Comparison of ENCODE assay signal across 20 cellular contexts in the genomic region with DNA sequence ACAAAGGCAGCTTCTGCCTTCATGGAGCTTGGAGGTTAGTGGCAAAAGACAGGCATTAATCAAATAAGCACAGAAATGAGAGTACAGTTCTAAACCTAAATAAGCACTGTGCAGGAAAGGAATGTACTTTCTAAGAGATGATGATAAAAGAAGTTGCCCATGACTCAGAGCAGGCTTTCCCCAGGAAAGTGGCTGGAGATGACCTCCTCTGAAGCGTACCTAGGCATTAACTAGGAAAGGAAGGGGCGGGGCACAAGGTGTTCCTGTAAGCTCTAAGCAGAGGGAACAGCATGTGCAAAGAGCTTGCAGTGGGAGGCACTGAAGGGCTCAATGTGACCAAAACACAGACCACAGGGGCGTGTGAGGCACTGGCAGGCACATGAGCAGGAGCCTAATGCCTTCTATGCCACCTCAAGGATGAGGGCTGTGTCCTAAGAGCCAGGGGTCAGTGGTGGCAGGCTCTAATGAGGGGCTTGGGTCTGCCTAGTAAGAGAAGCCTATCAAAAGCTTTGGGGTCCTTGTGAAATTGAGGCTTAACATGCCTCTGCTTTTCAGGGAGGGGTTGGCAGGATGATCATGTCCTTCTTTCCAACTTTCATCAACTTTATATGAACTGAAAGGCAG. TPM values are rescaled to one million over a fixed set of nuclear protein-coding genes. Genes with fewer than 3 reads are reported as not detected.
DNase-seq lines count a peak whose midpoint lies in the region; ATAC-seq, FAIRE-seq and TF ChIP-seq lines count a peak whose summit lies in the region.
"Had no signal": no experiment of that assay in that cellular context is flagged by ENCODE, and none has a peak within 500 bp of the region (broad histone marks: within the 10 kb centered on the region; RNA-seq: fewer than 3 reads in every experiment).

No MANE protein-coding gene starts in this region.

- H3K36me3 Mint-ChIP-seq in astrocyte (ENCODE audit: low read depth, unreplicated experiment) = peaks cover 3% of the 10 kb centered on the region
- H3K36me3 Mint-ChIP-seq in T-helper 2 cell treated with Interferon-gamma antibody and Interleukin-4, amounts not matched to agents 5 μg/mL and 100 μg/mL, for 36 hours (ENCODE audit: low read depth) = no peaks in the 10 kb centered on the region

- H3K9ac ChIP-seq in astrocyte (ENCODE audit: low read length) = no peak overlapping the region
- H3K9ac ChIP-seq: GM23248 had no signal

- H3K27ac Mint-ChIP-seq in astrocyte (ENCODE audit: unreplicated experiment) = peak overlapping the region; percentile 50
- H3K27ac Mint-ChIP-seq in T-helper 2 cell treated with Interferon-gamma antibody and Interleukin-4, amounts not matched to agents 5 μg/mL and 100 μg/mL, for 36 hours = no peak overlapping the region
- H3K27ac Mint-ChIP-seq: CD14-positive monocyte had no signal

- H4K20me1 ChIP-seq in astrocyte (ENCODE audit: insufficient read depth, low read length) = no peaks in the 10 kb centered on the region
- H4K20me1 ChIP-seq in hepatocyte (ENCODE audit: insufficient read depth, poor library complexity, severe bottlenecking) = no peaks in the 10 kb centered on the region

- peaks cover 4% of the 10 kb centered on the region for H3K9me3 Mint-ChIP-seq in astrocyte (ENCODE audit: unreplicated experiment)
- no peaks in the 10 kb centered on the region for H3K9me3 Mint-ChIP-seq in T-helper 2 cell treated with Interferon-gamma antibody and Interleukin-4, amounts not matched to agents 5 μg/mL and 100 μg/mL, for 36 hours

- ATAC-seq in sciatic nerve = no peak
- ATAC-seq in gastroesophageal sphincter = no peak
- ATAC-seq: SK-N-SH treated with all-trans-retinoic acid at 6 μM for 48 hours had no signal

- DNase-seq in NCI-H69 (lab: John Stamatoyannopoulos, UW) (peak; percentile 28), astrocyte (ENCODE audit: low read depth) (no peak), hepatocyte (ENCODE audit: low spot score) (peak; percentile 61), sciatic nerve (ENCODE audit: low spot score) (peak; percentile 18), CD1c-positive myeloid dendritic cell (ENCODE audit: extremely low spot score) (no peak)
- DNase-seq in T-helper 2 cell treated with Interferon-gamma antibody and Interleukin-4, amounts not matched to agents 5 μg/mL and 100 μg/mL, for 36 hours (ENCODE audit: low spot score) = no peak
- DNase-seq: DMS79 treated with DMSO at 0.1 percent for 48 hours, GM23248, HCEC 1CT, MV-4-11, NCI-H1694 treated with DMSO at 0.1 percent for 48 hours, NCI-H774, OCI-M1, SIG-M5 had no signal

- no peaks in the 10 kb centered on the region for H3K4me1 ChIP-seq in astrocyte (ENCODE audit: insufficient read depth, low read length)
- no peaks in the 10 kb centered on the region for H3K4me1 ChIP-seq in hepatocyte (ENCODE audit: insufficient read depth)
- peaks cover 0 to 7% (median 0%) of the 10 kb centered on the region in 3 donors for H3K4me1 ChIP-seq in gastroesophageal sphincter

- intact Hi-C loops in sciatic nerve (cut with DNase I) = no loop called here

- no peak for TF ChIP-seq EP300 in gastroesophageal sphincter (IDR thresholded peaks at IDR 0.05)

- no peak overlapping the region for H3K4me3 Mint-ChIP-seq in astrocyte (ENCODE audit: unreplicated experiment)
- H3K4me3 Mint-ChIP-seq in T-helper 2 cell treated with Interferon-gamma antibody and Interleukin-4, amounts not matched to agents 5 μg/mL and 100 μg/mL, for 36 hours = no peak overlapping the region

- 70% methylated on average over 3 of the region's 3 CpGs for WGBS in hepatocyte (ENCODE audit: low lambda C conversion rate, missing lambda C conversion rate)
- 29 to 50% methylated on average over 1 of the region's 3 CpGs for WGBS in gastroesophageal sphincter (ENCODE audit: low coverage in 1 of 2), 2 donors

- H3K36me3 ChIP-seq in astrocyte (ENCODE audit: insufficient read depth, low read length) (no peaks in the 10 kb centered on the region), hepatocyte (replicated peaks; ENCODE audit: insufficient read depth, low read depth) (no peaks in the 10 kb centered on the region), gastroesophageal sphincter (no peaks in the 10 kb centered on the region)

- H3K4me2 ChIP-seq in astrocyte (ENCODE audit: low read length) (no peak overlapping the region), hepatocyte (no peak overlapping the region)

- no peaks in the 10 kb centered on the region for H3K9me2 ChIP-seq in hepatocyte (replicated peaks; ENCODE audit: insufficient read depth)

- no peak overlapping the region for H3K4me3 ChIP-seq in astrocyte (ENCODE audit: insufficient read depth, low read depth, low read length)
- no peak overlapping the region for H3K4me3 ChIP-seq in hepatocyte
- no peak overlapping the region for H3K4me3 ChIP-seq in gastroesophageal sphincter
- H3K4me3 ChIP-seq: GM23248 had no signal

- peaks cover 61% of the 10 kb centered on the region for H3K27me3 Mint-ChIP-seq in astrocyte (ENCODE audit: low read depth, unreplicated experiment)
- peaks cover 19% of the 10 kb centered on the region for H3K27me3 Mint-ChIP-seq in T-helper 2 cell treated with Interferon-gamma antibody and Interleukin-4, amounts not matched to agents 5 μg/mL and 100 μg/mL, for 36 hours (ENCODE audit: low read depth)

- no peak for TF ChIP-seq POLR2A in gastroesophageal sphincter (IDR thresholded peaks at IDR 0.05)

- H3K27me3 ChIP-seq in astrocyte (ENCODE audit: insufficient read depth, low read length) (peaks cover 19% of the 10 kb centered on the region), hepatocyte (peaks cover 33% of the 10 kb centered on the region), gastroesophageal sphincter (peaks cover 81% of the 10 kb centered on the region)

- H3K27ac ChIP-seq in astrocyte (ENCODE audit: low read depth, low read length) (no peak overlapping the region), hepatocyte (no peak overlapping the region), gastroesophageal sphincter (no peak overlapping the region)
- H3K27ac ChIP-seq: GM23248 had no signal

- H2AFZ ChIP-seq in astrocyte (ENCODE audit: low read depth, low read length) (no peak overlapping the region), hepatocyte (no peak overlapping the region)
- H2AFZ ChIP-seq: GM23248 had no signal

- H3K79me2 ChIP-seq in astrocyte (ENCODE audit: insufficient read depth, low read length) = no peaks in the 10 kb centered on the region
- no peaks in the 10 kb centered on the region for H3K79me2 ChIP-seq in hepatocyte

- H3K4me1 Mint-ChIP-seq in astrocyte (ENCODE audit: low read depth, unreplicated experiment) = peaks cover 15% of the 10 kb centered on the region
- H3K4me1 Mint-ChIP-seq in T-helper 2 cell treated with Interferon-gamma antibody and Interleukin-4, amounts not matched to agents 5 μg/mL and 100 μg/mL, for 36 hours (ENCODE audit: low read depth) = no peaks in the 10 kb centered on the region

- H3K9me3 ChIP-seq in astrocyte (ENCODE audit: insufficient read depth, low read depth, low read length) = no peaks in the 10 kb centered on the region
- no peaks in the 10 kb centered on the region for H3K9me3 ChIP-seq in hepatocyte (ENCODE audit: low read depth)
- no peaks in the 10 kb centered on the region for H3K9me3 ChIP-seq in gastroesophageal sphincter

- no peak for FAIRE-seq in astrocyte (lab: Jason Lieb, UNC)
- FAIRE-seq: G401.6 had no signal

- TF ChIP-seq CTCF in astrocyte (IDR thresholded peaks at IDR 0.05; ENCODE audit: insufficient read depth, low read depth, low read length) (no peak), hepatocyte (IDR thresholded peaks at IDR 0.05; ENCODE audit: poor library complexity) (no peak), gastroesophageal sphincter (IDR thresholded peaks at IDR 0.05) (no peak)

RNA-seq across cellular contexts. Expression of a gene that starts 4.9 kb away (rescaled TPM):
- not detected in 2 replicates for total RNA-seq in astrocyte
- 0.24 and 0.53 TPM in 2 replicates for total RNA-seq in hepatocyte
- polyA plus RNA-seq in hepatocyte = 0.60 TPM in 1 of 2 replicates, not detected in the other
- total RNA-seq in sciatic nerve = not detected
- under 1 TPM in 1 of 4 donors, not detected in 3; 0.58 TPM for total RNA-seq in gastroesophageal sphincter
- total RNA-seq: GM23248, NCI-H460, RPMI7951 had no signal
- polyA plus RNA-seq: CD14-positive monocyte, GM23248 had no signal

RNA-seq across cellular contexts. Expression of a gene that starts 9.5 kb away (rescaled TPM):
- total RNA-seq in astrocyte = 14.2 and 22.7 TPM in 2 replicates
- total RNA-seq in hepatocyte = 30.8 and 50.1 TPM in 2 replicates
- 79.6 and 88.1 TPM in 2 replicates for polyA plus RNA-seq in hepatocyte
- total RNA-seq in sciatic nerve = 25.3 TPM
- 10 to 100 TPM; 12.0 to 77.4 (median 39.5) TPM for total RNA-seq in gastroesophageal sphincter

RNA-seq across cellular contexts. Expression of a gene that starts 46.1 kb away (rescaled TPM):
- total RNA-seq in astrocyte = 0.02 TPM in 1 of 2 replicates, not detected in the other
- total RNA-seq in hepatocyte = 2.1 and 4.1 TPM in 2 replicates
- polyA plus RNA-seq in hepatocyte = 0.07 and 0.17 TPM in 2 replicates
- total RNA-seq in sciatic nerve = 81.0 TPM
- 10 to 100 TPM; 20.4 to 75.4 (median 47.2) TPM for total RNA-seq in gastroesophageal sphincter
- total RNA-seq: GM23248, NCI-H460 had no signal

Comparison
In these comparisons a context has a peak if more than half of its experiments do, and no peak if none do; other contexts are left out.
1. DNase-seq: peak in NCI-H69 (single experiment), hepatocyte (single experiment) and sciatic nerve (single experiment); none in astrocyte (single experiment), CD1c-positive myeloid dendritic cell (single experiment) and T-helper 2 cell treated with Interferon-gamma antibody and Interleukin-4, amounts not matched to agents 5 μg/mL and 100 μg/mL, for 36 hours (single experiment).